Comparison of ENCODE assay signal across 8 cellular contexts in genomic region chr1:92310185-92310597, GRCh38. TPM values are rescaled to one million over a fixed set of nuclear protein-coding genes. Genes with fewer than 3 reads are reported as not detected.
DNase-seq lines count a peak whose midpoint lies in the region; ATAC-seq, FAIRE-seq and TF ChIP-seq lines count a peak whose summit lies in the region.

No MANE protein-coding gene starts in this region.

- no peak for ATAC-seq in HG02885 (IDR thresholded peaks at IDR 0.05; ENCODE audit: poor library complexity, unreplicated experiment)

- no peaks in the 10 kb centered on the region for H3K79me2 ChIP-seq in osteoblast (ENCODE audit: insufficient read depth, low read length)

- H3K4me1 ChIP-seq in osteoblast (ENCODE audit: insufficient read depth, low read length), result no peaks in the 10 kb centered on the region

- peak; percentile 62 for TF ChIP-seq CTCF in osteoblast (IDR thresholded peaks at IDR 0.05; ENCODE audit: extremely low read depth, low read depth, low read length)

- H3K27ac ChIP-seq in osteoblast (ENCODE audit: low read depth, low read length), result no peak overlapping the region

- peaks cover 28% of the 10 kb centered on the region for H3K36me3 ChIP-seq in osteoblast (ENCODE audit: insufficient read depth, low read length)

- no peaks in the 10 kb centered on the region for H4K20me1 ChIP-seq in osteoblast (ENCODE audit: insufficient read depth, low read length)

- H3K4me3 ChIP-seq in osteoblast (ENCODE audit: insufficient read depth, low read length), result no peak overlapping the region

- no peaks in the 10 kb centered on the region for H3K9me3 ChIP-seq in osteoblast (ENCODE audit: low read depth, low read length)

- H3K4me2 ChIP-seq in osteoblast (ENCODE audit: insufficient read depth, low read length), result no peak overlapping the region

- DNase-seq in COLO829 (ENCODE audit: low spot score) (peak; percentile 20), HCEC 1CT (peak; percentile 37), OCI-M1 (lab: John Stamatoyannopoulos, UW) (peak; percentile 77), osteoblast (ENCODE audit: insufficient read length, low spot score, missing footprints) (no peak), mesenteric fat pad (ENCODE audit: low spot score) (no peak), putamen (ENCODE audit: low spot score) (no peak)

- FAIRE-seq in endometrium (lab: Jason Lieb, UNC), result peak; percentile 81

- no peaks in the 10 kb centered on the region for H3K27me3 ChIP-seq in osteoblast (ENCODE audit: insufficient read depth, low read length)

- no peak overlapping the region for H2AFZ ChIP-seq in osteoblast (ENCODE audit: low read length)

RNA-seq across cellular contexts. Expression of gene RPAP2, which starts 11.3 kb away (rescaled TPM):
- total RNA-seq in osteoblast, result 8.5 and 8.7 TPM in 2 replicates
- total RNA-seq in mesenteric fat pad, result 29.0 TPM

RNA-seq across cellular contexts. Expression of gene GLMN, which starts 11.4 kb away (rescaled TPM):
- 10.9 and 15.0 TPM in 2 replicates for total RNA-seq in osteoblast
- total RNA-seq in mesenteric fat pad, result 7.6 TPM

Comparison
In these comparisons a context has a peak if more than half of its experiments do, and no peak if none do; other contexts are left out.
1. DNase-seq: peak in COLO829 (single experiment), HCEC 1CT (single experiment) and OCI-M1 (single experiment); none in osteoblast (single experiment), mesenteric fat pad (single experiment) and putamen (single experiment).